9 cellular contexts compared by ENCODE assay signal in the genomic region with DNA sequence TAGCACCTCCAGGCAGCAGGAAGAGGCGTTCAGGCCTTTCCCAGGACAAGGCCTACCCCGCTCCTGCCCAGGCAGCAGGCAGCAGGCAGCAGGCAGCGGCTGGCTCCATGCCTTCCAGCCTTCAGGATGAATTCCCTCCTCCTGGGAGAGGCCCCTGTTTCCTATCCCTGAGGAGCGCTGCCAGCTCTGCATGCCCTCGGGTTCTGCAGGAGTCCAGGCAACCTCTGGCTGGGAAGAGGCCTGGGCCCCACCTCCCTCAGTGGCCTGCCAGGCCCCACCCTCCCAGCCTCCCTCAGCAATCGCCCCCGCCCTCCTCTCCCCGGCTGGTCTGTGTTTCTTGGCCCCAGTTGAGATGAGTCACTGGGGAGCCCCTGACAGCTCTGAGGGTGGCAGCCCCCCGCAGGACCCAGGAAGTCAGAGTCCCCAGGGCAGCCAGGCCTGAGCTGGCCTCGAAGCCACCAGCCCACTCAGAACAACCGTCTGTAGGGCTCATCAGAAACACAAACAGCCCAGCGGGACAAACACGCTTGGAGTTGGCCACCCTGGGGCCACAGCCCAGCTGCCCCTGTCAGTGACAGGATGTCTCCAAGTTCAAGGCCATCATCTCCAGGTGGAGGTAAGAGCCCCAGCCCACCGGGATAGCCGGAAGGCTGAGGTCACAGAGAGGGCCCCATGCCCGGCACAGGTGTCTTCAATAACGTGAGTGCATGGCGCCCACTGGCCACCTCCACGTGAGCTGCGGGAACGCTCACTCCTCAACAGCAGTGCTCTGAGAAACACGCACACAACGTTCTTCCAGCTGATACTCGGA. TPM values are rescaled to one million over a fixed set of nuclear protein-coding genes. Genes with fewer than 3 reads are reported as not detected.
DNase-seq lines count a peak whose midpoint lies in the region; ATAC-seq and TF ChIP-seq lines count a peak whose summit lies in the region.
"Had no signal": no experiment of that assay in that cellular context is flagged by ENCODE, and none has a peak within 500 bp of the region (broad histone marks: within the 10 kb centered on the region; RNA-seq: fewer than 3 reads in every experiment).

No MANE protein-coding gene starts in this region.

- TF ChIP-seq POLR2A in esophagus muscularis mucosa (IDR thresholded peaks at IDR 0.05; ENCODE audit: low read depth), result no peak

- ATAC-seq in HG02763 (IDR thresholded peaks at IDR 0.05; ENCODE audit: unreplicated experiment), result no peak
- ATAC-seq in GM19397 (IDR thresholded peaks at IDR 0.05; ENCODE audit: unreplicated experiment), result no peak

- H3K27me3 ChIP-seq in esophagus muscularis mucosa, result no peaks in the 10 kb centered on the region

- peak overlapping the region; percentile 74 to 83 (median 78) for H3K27ac ChIP-seq in esophagus muscularis mucosa (replicated peaks in 1 of 4)

- no peak for TF ChIP-seq CTCF in Calu3 (IDR thresholded peaks at IDR 0.05; ENCODE audit: unreplicated experiment)
- TF ChIP-seq CTCF in esophagus muscularis mucosa (IDR thresholded peaks at IDR 0.05), result no peak
- no peak for TF ChIP-seq CTCF in CD14-positive monocyte (IDR thresholded peaks at IDR 0.05)

- peaks cover 56% of the 10 kb centered on the region for H3K27me3 Mint-ChIP-seq in Calu3 (ENCODE audit: unreplicated experiment)
- peaks cover 1 to 7% (median 6%) of the 10 kb centered on the region in 3 donors for H3K27me3 Mint-ChIP-seq in CD14-positive monocyte (ENCODE audit: low read depth in 3 of 3)

- DNase-seq in Calu3 (peak; percentile 47), NCI-H1694 treated with DMSO at 0.1 percent for 48 hours (lab: John Stamatoyannopoulos, UW) (peak; percentile 83), esophagus muscularis mucosa (ENCODE audit: extremely low spot score) (peak; percentile 95), nucleus accumbens (lab: John Stamatoyannopoulos, UW) (peak in 44 of 56 donors; percentile 8 to 77 (median 42)), NCI-H526 treated with DMSO at 0.1 percent for 48 hours (lab: John Stamatoyannopoulos, UW) (no peak), CD14-positive monocyte (ENCODE audit: low spot score) (no peak)
- DNase-seq: activated T-cell treated with anti-CD3 and anti-CD28 coated beads, Interleukin-2, amount 50 U/mL, for 72 hours had no signal

- no peaks in the 10 kb centered on the region for H3K36me3 ChIP-seq in esophagus muscularis mucosa

- intact Hi-C loops in Calu3 (cut with micrococcal nuclease; ENCODE audit: unreplicated experiment) (no loop called here), esophagus muscularis mucosa (cut with DNase I) (no loop called here), CD14-positive monocyte (cut with micrococcal nuclease) (no loop called here)

- H3K27ac Mint-ChIP-seq in Calu3 (ENCODE audit: unreplicated experiment) (no peak overlapping the region), CD14-positive monocyte (no peak overlapping the region)
- H3K27ac Mint-ChIP-seq: activated T-cell treated with anti-CD3 and anti-CD28 coated beads, Interleukin-2, amount 50 U/mL, for 72 hours had no signal

- H3K9me3 Mint-ChIP-seq in Calu3 (ENCODE audit: low read depth, unreplicated experiment) (no peaks in the 10 kb centered on the region), CD14-positive monocyte (no peaks in the 10 kb centered on the region)
- H3K9me3 Mint-ChIP-seq: activated T-cell treated with anti-CD3 and anti-CD28 coated beads, Interleukin-2, amount 50 U/mL, for 72 hours had no signal

- no TSS peak for BruUV-seq in Calu3 (replicated peaks; lab: Mats Ljungman, UMichigan)

- peaks cover 56 to 61% (median 60%) of the 10 kb centered on the region in 4 donors for H3K4me1 ChIP-seq in esophagus muscularis mucosa

- H3K4me1 Mint-ChIP-seq in Calu3 (ENCODE audit: low read depth, unreplicated experiment), result peaks cover 13% of the 10 kb centered on the region
- no peaks in the 10 kb centered on the region for H3K4me1 Mint-ChIP-seq in CD14-positive monocyte

- 18% methylated on average over 4 of the region's 24 CpGs for WGBS in esophagus muscularis mucosa

- H3K36me3 Mint-ChIP-seq in Calu3 (ENCODE audit: insufficient read depth, unreplicated experiment) (no peaks in the 10 kb centered on the region), CD14-positive monocyte (peaks cover 0 to under 1% of the 10 kb centered on the region in 2 donors)

- CTCF ChIA-PET in Calu3 (lab: Charles Lee), result interaction anchor here (1.2 kb wide), 1 partner anchor 21 kb away, joined by 3 read pairs; no protein-coding TSS in a partner anchor

- no peak overlapping the region for H3K4me3 Mint-ChIP-seq in Calu3 (ENCODE audit: low read depth, unreplicated experiment)
- no peak overlapping the region for H3K4me3 Mint-ChIP-seq in CD14-positive monocyte
- H3K4me3 Mint-ChIP-seq: activated T-cell treated with anti-CD3 and anti-CD28 coated beads, Interleukin-2, amount 50 U/mL, for 72 hours had no signal

- TF ChIP-seq EP300 in esophagus muscularis mucosa (IDR thresholded peaks at IDR 0.05), result no peak

- no peak overlapping the region for H3K4me3 ChIP-seq in esophagus muscularis mucosa

- no peaks in the 10 kb centered on the region for H3K9me3 ChIP-seq in esophagus muscularis mucosa

RNA-seq across cellular contexts. Expression of gene CIBAR2, which starts 39.5 kb away (rescaled TPM):
- total RNA-seq in Calu3 (2022) (not detected in 2 replicates), esophagus muscularis mucosa (not detected)
- polyA plus RNA-seq in CD14-positive monocyte, result not detected
- total RNA-seq: activated T-cell treated with anti-CD3 and anti-CD28 coated beads, Interleukin-2, amount 50 U/mL, for 72 hours had no signal

Comparison
In these comparisons a context has a peak if more than half of its experiments do, and no peak if none do; other contexts are left out.
1. DNase-seq: peak in Calu3 (single experiment), NCI-H1694 treated with DMSO at 0.1 percent for 48 hours (single experiment), esophagus muscularis mucosa (single experiment) and nucleus accumbens (44 of 56); none in NCI-H526 treated with DMSO at 0.1 percent for 48 hours (single experiment) and CD14-positive monocyte (single experiment).